Comparison of ENCODE assay signal across 1 cellular context in the genomic region with DNA sequence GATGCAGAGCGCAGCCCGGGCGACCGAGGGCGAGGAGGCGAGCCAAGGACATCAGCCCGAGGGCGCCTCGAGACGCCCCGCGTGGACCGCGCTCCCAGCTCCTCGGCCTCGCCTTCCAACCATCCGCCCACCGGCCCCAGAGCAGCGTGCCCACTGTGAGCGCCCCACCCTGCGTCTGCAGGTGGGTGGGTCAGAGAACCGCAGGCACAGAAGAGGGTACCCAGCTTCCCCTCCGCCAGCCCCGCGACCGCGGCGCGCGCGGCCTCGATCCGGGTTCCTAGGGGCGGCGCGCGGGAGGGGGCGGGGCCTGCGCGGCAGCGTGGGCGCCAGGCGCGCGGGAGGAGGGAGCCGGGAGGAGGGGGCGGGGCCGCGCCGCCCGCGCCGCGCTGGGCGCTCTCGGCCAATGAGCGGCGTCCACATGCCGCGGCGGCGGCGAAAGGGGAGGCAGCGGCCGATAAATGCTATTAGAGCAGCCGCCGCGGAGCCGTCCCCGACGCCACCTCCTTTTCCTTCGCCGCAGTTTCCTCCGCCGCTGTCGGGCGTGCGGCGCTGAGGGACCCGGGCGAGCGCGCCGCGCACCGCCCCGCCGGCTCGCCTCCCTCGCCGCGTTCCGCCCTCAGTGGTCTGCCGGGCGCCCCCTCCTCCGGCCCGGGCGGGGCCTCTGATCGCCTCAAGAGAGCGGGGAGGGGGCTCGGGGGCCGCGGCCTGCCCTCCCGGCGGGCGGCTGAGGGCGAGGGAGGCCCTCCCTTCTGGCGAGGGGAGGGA.
TF ChIP-seq lines count a peak whose summit lies in the region.

A gene (plus strand): TSS at position 464 of the 765 bp plus-strand sequence. CDS start 543 bp downstream, outside the sequence.

TF ChIP-seq in HepG2, 621 proteins besides CTCF, POLR2A, EP300 and RAD21 (continued from another document and continues in another):
- TF ChIP-seq, protein P1, sequence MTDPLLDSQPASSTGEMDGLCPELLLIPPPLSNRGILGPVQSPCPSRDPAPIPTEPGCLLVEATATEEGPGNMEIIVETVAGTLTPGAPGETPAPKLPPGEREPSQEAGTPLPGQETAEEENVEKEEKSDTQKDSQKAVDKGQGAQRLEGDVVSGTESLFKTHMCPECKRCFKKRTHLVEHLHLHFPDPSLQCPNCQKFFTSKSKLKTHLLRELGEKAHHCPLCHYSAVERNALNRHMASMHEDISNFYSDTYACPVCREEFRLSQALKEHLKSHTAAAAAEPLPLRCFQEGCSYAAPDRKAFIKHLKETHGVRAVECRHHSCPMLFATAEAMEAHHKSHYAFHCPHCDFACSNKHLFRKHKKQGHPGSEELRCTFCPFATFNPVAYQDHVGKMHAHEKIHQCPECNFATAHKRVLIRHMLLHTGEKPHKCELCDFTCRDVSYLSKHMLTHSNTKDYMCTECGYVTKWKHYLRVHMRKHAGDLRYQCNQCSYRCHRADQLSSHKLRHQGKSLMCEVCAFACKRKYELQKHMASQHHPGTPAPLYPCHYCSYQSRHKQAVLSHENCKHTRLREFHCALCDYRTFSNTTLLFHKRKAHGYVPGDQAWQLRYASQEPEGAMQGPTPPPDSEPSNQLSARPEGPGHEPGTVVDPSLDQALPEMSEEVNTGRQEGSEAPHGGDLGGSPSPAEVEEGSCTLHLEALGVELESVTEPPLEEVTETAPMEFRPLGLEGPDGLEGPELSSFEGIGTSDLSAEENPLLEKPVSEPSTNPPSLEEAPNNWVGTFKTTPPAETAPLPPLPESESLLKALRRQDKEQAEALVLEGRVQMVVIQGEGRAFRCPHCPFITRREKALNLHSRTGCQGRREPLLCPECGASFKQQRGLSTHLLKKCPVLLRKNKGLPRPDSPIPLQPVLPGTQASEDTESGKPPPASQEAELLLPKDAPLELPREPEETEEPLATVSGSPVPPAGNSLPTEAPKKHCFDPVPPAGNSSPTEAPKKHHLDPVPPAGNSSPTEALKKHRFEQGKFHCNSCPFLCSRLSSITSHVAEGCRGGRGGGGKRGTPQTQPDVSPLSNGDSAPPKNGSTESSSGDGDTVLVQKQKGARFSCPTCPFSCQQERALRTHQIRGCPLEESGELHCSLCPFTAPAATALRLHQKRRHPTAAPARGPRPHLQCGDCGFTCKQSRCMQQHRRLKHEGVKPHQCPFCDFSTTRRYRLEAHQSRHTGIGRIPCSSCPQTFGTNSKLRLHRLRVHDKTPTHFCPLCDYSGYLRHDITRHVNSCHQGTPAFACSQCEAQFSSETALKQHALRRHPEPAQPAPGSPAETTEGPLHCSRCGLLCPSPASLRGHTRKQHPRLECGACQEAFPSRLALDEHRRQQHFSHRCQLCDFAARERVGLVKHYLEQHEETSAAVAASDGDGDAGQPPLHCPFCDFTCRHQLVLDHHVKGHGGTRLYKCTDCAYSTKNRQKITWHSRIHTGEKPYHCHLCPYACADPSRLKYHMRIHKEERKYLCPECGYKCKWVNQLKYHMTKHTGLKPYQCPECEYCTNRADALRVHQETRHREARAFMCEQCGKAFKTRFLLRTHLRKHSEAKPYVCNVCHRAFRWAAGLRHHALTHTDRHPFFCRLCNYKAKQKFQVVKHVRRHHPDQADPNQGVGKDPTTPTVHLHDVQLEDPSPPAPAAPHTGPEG (CRISPR knock-in tag; IDR thresholded peaks at IDR 0.05) = peak; percentile 6; the same call in 1 of the 2 replicates
- TF ChIP-seq ZNF777 (CRISPR knock-in tag; IDR thresholded peaks at IDR 0.05) = peak; percentile 84
- peak; percentile 42; the same call in 1 of the 2 replicates for TF ChIP-seq POGZ (CRISPR knock-in tag; IDR thresholded peaks at IDR 0.05)
- TF ChIP-seq MAF1 (CRISPR knock-in tag; IDR thresholded peaks at IDR 0.05; ENCODE audit: borderline replicate concordance) = 0 out of 2 replicates have a peak, but pooled peaks have one; percentile 79
- TF ChIP-seq MEIS2 (CRISPR knock-in tag; IDR thresholded peaks at IDR 0.05) = 0 out of 2 replicates have a peak, but pooled peaks have one; percentile 21
- TF ChIP-seq SOX5 (CRISPR knock-in tag; IDR thresholded peaks at IDR 0.05; ENCODE audit: borderline replicate concordance) = no peak
- TF ChIP-seq RFXAP (CRISPR knock-in tag; IDR thresholded peaks at IDR 0.05; ENCODE audit: borderline replicate concordance) = peak; percentile 71; the same call in 1 of the 2 replicates
- TF ChIP-seq, protein P2, sequence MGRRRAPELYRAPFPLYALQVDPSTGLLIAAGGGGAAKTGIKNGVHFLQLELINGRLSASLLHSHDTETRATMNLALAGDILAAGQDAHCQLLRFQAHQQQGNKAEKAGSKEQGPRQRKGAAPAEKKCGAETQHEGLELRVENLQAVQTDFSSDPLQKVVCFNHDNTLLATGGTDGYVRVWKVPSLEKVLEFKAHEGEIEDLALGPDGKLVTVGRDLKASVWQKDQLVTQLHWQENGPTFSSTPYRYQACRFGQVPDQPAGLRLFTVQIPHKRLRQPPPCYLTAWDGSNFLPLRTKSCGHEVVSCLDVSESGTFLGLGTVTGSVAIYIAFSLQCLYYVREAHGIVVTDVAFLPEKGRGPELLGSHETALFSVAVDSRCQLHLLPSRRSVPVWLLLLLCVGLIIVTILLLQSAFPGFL (CRISPR knock-in tag; IDR thresholded peaks at IDR 0.05) = no peak
- no peak for TF ChIP-seq RARG (CRISPR knock-in tag; IDR thresholded peaks at IDR 0.05; ENCODE audit: low read depth)
- peak; percentile 88 for TF ChIP-seq POLR2G (IDR thresholded peaks at IDR 0.05; ENCODE audit: low read depth, low read length)
- TF ChIP-seq DNMT1 (CRISPR knock-in tag; IDR thresholded peaks at IDR 0.05) = no peak; the same call in 1 of the 2 replicates
- TF ChIP-seq, protein P3, sequence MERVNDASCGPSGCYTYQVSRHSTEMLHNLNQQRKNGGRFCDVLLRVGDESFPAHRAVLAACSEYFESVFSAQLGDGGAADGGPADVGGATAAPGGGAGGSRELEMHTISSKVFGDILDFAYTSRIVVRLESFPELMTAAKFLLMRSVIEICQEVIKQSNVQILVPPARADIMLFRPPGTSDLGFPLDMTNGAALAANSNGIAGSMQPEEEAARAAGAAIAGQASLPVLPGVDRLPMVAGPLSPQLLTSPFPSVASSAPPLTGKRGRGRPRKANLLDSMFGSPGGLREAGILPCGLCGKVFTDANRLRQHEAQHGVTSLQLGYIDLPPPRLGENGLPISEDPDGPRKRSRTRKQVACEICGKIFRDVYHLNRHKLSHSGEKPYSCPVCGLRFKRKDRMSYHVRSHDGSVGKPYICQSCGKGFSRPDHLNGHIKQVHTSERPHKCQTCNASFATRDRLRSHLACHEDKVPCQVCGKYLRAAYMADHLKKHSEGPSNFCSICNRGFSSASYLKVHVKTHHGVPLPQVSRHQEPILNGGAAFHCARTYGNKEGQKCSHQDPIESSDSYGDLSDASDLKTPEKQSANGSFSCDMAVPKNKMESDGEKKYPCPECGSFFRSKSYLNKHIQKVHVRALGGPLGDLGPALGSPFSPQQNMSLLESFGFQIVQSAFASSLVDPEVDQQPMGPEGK (CRISPR knock-in tag; IDR thresholded peaks at IDR 0.05) = no peak; the same call in 1 of the 2 replicates
- peak; percentile 83; the same call in 1 of the 2 replicates for TF ChIP-seq ZNF468 (CRISPR knock-in tag; IDR thresholded peaks at IDR 0.05)
- no peak; the same call in 1 of the 2 replicates for TF ChIP-seq ARNT2 (CRISPR knock-in tag; IDR thresholded peaks at IDR 0.05; ENCODE audit: low read depth)
- no peak for TF ChIP-seq FOXO1 (CRISPR knock-in tag; IDR thresholded peaks at IDR 0.05)
- TF ChIP-seq, protein P4, sequence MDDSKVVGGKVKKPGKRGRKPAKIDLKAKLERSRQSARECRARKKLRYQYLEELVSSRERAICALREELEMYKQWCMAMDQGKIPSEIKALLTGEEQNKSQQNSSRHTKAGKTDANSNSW (CRISPR knock-in tag; IDR thresholded peaks at IDR 0.05; ENCODE audit: borderline replicate concordance) = no peak; the same call in 1 of the 2 replicates
- TF ChIP-seq, protein P5, sequence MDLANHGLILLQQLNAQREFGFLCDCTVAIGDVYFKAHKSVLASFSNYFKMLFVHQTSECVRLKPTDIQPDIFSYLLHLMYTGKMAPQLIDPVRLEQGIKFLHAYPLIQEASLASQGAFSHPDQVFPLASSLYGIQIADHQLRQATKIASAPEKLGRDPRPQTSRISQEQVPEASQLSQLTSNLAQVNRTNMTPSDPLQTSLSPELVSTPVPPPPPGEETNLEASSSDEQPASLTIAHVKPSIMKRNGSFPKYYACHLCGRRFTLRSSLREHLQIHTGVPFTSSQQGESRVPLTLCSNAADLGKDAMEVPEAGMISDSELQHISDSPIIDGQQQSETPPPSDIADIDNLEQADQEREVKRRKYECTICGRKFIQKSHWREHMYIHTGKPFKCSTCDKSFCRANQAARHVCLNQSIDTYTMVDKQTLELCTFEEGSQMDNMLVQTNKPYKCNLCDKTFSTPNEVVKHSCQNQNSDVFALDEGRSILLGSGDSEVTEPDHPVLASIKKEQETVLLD (CRISPR knock-in tag; IDR thresholded peaks at IDR 0.05; ENCODE audit: low read depth) = peak; percentile 51; the same call in 1 of the 2 replicates
- TF ChIP-seq, protein P6, sequence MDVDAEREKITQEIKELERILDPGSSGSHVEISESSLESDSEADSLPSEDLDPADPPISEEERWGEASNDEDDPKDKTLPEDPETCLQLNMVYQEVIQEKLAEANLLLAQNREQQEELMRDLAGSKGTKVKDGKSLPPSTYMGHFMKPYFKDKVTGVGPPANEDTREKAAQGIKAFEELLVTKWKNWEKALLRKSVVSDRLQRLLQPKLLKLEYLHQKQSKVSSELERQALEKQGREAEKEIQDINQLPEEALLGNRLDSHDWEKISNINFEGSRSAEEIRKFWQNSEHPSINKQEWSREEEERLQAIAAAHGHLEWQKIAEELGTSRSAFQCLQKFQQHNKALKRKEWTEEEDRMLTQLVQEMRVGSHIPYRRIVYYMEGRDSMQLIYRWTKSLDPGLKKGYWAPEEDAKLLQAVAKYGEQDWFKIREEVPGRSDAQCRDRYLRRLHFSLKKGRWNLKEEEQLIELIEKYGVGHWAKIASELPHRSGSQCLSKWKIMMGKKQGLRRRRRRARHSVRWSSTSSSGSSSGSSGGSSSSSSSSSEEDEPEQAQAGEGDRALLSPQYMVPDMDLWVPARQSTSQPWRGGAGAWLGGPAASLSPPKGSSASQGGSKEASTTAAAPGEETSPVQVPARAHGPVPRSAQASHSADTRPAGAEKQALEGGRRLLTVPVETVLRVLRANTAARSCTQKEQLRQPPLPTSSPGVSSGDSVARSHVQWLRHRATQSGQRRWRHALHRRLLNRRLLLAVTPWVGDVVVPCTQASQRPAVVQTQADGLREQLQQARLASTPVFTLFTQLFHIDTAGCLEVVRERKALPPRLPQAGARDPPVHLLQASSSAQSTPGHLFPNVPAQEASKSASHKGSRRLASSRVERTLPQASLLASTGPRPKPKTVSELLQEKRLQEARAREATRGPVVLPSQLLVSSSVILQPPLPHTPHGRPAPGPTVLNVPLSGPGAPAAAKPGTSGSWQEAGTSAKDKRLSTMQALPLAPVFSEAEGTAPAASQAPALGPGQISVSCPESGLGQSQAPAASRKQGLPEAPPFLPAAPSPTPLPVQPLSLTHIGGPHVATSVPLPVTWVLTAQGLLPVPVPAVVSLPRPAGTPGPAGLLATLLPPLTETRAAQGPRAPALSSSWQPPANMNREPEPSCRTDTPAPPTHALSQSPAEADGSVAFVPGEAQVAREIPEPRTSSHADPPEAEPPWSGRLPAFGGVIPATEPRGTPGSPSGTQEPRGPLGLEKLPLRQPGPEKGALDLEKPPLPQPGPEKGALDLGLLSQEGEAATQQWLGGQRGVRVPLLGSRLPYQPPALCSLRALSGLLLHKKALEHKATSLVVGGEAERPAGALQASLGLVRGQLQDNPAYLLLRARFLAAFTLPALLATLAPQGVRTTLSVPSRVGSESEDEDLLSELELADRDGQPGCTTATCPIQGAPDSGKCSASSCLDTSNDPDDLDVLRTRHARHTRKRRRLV (CRISPR knock-in tag; IDR thresholded peaks at IDR 0.05) = no peak
- no peak for TF ChIP-seq ZNF766 (CRISPR knock-in tag; IDR thresholded peaks at IDR 0.05; ENCODE audit: borderline replicate concordance)
- TF ChIP-seq, protein P7, sequence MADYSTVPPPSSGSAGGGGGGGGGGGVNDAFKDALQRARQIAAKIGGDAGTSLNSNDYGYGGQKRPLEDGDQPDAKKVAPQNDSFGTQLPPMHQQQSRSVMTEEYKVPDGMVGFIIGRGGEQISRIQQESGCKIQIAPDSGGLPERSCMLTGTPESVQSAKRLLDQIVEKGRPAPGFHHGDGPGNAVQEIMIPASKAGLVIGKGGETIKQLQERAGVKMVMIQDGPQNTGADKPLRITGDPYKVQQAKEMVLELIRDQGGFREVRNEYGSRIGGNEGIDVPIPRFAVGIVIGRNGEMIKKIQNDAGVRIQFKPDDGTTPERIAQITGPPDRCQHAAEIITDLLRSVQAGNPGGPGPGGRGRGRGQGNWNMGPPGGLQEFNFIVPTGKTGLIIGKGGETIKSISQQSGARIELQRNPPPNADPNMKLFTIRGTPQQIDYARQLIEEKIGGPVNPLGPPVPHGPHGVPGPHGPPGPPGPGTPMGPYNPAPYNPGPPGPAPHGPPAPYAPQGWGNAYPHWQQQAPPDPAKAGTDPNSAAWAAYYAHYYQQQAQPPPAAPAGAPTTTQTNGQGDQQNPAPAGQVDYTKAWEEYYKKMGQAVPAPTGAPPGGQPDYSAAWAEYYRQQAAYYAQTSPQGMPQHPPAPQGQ (CRISPR knock-in tag; IDR thresholded peaks at IDR 0.05; ENCODE audit: borderline replicate concordance) = no peak
- TF ChIP-seq NKX3-1 (CRISPR knock-in tag; IDR thresholded peaks at IDR 0.05) = 0 out of 2 replicates have a peak, but pooled peaks have one; percentile 37
- TF ChIP-seq, protein P8, sequence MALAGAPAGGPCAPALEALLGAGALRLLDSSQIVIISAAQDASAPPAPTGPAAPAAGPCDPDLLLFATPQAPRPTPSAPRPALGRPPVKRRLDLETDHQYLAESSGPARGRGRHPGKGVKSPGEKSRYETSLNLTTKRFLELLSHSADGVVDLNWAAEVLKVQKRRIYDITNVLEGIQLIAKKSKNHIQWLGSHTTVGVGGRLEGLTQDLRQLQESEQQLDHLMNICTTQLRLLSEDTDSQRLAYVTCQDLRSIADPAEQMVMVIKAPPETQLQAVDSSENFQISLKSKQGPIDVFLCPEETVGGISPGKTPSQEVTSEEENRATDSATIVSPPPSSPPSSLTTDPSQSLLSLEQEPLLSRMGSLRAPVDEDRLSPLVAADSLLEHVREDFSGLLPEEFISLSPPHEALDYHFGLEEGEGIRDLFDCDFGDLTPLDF (CRISPR knock-in tag; IDR thresholded peaks at IDR 0.05) = peak; percentile 40; the same call in 1 of the 2 replicates
- TF ChIP-seq TSC22D2 (CRISPR knock-in tag; IDR thresholded peaks at IDR 0.05; ENCODE audit: borderline replicate concordance) = no peak
- no peak for TF ChIP-seq HNF4G (IDR thresholded peaks at IDR 0.05; ENCODE audit: borderline replicate concordance, low read depth, low read length)
- no peak for TF ChIP-seq HNF4G (CRISPR knock-in tag; IDR thresholded peaks at IDR 0.05; ENCODE audit: borderline replicate concordance, low read depth)
- no peak for TF ChIP-seq BCL6 (CRISPR knock-in tag; IDR thresholded peaks at IDR 0.05)
- TF ChIP-seq ZBTB21 (CRISPR knock-in tag; IDR thresholded peaks at IDR 0.05) = no peak
- no peak for TF ChIP-seq SNRNP70 (IDR thresholded peaks at IDR 0.05; ENCODE audit: low read depth, low read length)
- TF ChIP-seq SAP130 (CRISPR knock-in tag; IDR thresholded peaks at IDR 0.05; ENCODE audit: low read depth) = 0 out of 2 replicates have a peak, but pooled peaks have one; percentile 24
- TF ChIP-seq PHF8 (CRISPR knock-in tag; IDR thresholded peaks at IDR 0.05) = peak; percentile 81
- TF ChIP-seq, protein P9, sequence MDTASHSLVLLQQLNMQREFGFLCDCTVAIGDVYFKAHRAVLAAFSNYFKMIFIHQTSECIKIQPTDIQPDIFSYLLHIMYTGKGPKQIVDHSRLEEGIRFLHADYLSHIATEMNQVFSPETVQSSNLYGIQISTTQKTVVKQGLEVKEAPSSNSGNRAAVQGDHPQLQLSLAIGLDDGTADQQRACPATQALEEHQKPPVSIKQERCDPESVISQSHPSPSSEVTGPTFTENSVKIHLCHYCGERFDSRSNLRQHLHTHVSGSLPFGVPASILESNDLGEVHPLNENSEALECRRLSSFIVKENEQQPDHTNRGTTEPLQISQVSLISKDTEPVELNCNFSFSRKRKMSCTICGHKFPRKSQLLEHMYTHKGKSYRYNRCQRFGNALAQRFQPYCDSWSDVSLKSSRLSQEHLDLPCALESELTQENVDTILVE (CRISPR knock-in tag; IDR thresholded peaks at IDR 0.05) = no peak
